Comparison of ENCODE assay signal across 17 cellular contexts in the genomic region with DNA sequence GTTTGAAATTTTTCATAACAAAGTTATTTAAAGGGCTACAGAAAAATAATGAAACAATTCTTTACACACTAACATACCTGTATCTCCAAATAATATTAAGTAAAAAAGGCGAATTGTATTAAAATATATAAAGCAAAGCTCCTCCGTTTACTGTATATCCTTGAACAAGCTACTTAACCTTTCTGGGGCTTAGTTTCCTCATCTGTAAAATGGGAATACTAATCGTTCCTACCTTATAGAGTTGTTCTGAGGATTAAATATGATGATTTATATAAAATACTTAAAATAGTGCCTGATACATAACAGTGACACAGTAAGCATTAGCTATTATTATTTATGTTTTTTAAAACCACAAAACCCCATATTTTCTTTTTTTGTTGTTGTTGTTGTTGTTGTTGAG. TPM values are rescaled to one million over a fixed set of nuclear protein-coding genes. Genes with fewer than 3 reads are reported as not detected.
DNase-seq lines count a peak whose midpoint lies in the region; ATAC-seq, FAIRE-seq and TF ChIP-seq lines count a peak whose summit lies in the region.
"Had no signal": no experiment of that assay in that cellular context is flagged by ENCODE, and none has a peak within 500 bp of the region (broad histone marks: within the 10 kb centered on the region; RNA-seq: fewer than 3 reads in every experiment).

No MANE protein-coding gene starts in this region.

- no peaks in the 10 kb centered on the region for H3K27me3 ChIP-seq in heart right ventricle
- no peaks in the 10 kb centered on the region for H3K27me3 ChIP-seq in K562 (ENCODE audit: control insufficient read depth in 2 of 2, insufficient read depth in 2 of 2, low read length in 2 of 2)
- no peaks in the 10 kb centered on the region for H3K27me3 ChIP-seq in esophagus muscularis mucosa
- H3K27me3 ChIP-seq in tibial artery: no peaks in the 10 kb centered on the region
- H3K27me3 ChIP-seq: BLaER1 had no signal

- POLR2A ChIA-PET in K562 (lab: Yijun Ruan, JAX): interaction anchor here (0.6 to 8.4 kb wide), 2 partner anchors 10 to 470 kb away, joined by 3 to 78 read pairs; partner anchors contain the start of gene SLC25A12

- DNase-seq in heart right ventricle: no peak
- no peak for DNase-seq in left cardiac atrium
- DNase-seq in K562 (ENCODE audit: extremely low read depth in 1 of 4, low spot score in 3 of 4): no peak
- DNase-seq in esophagus muscularis mucosa (ENCODE audit: extremely low spot score): no peak
- DNase-seq in tibial artery: no peak
- DNase-seq in NCI-H1105 treated with DMSO at 0.1 percent for 48 hours (lab: John Stamatoyannopoulos, UW): no peak
- DNase-seq: 8988T; CD4-positive, alpha-beta memory T cell; DMS153; DMS79; GDM1; GM23248 had no signal

- intact Hi-C loops in heart right ventricle (cut with DNase I) (no loop called here), left cardiac atrium (cut with DNase I) (no loop called here), K562 (cut with micrococcal nuclease) (no loop called here), esophagus muscularis mucosa (cut with DNase I) (loop anchor here (5.0 kb wide), 1 partner anchor 42 kb away; the partner anchor contains the start of gene HAT1), tibial artery (cut with DNase I; ENCODE audit: low total_unique reads) (loop anchor here (5.0 kb wide), 1 partner anchor 42 kb away; the partner anchor contains the start of gene HAT1)

- peak overlapping the region in 7 of 10 donors; percentile 56 to 81 (median 74) for H3K27ac ChIP-seq in heart right ventricle
- no peak overlapping the region for H3K27ac ChIP-seq in K562 (ENCODE audit: extremely low read depth, low read depth, low read length)
- H3K27ac ChIP-seq in esophagus muscularis mucosa (replicated peaks in 1 of 4): peak overlapping the region; percentile 73 to 81 (median 78)
- peak overlapping the region; percentile 74 to 76 for H3K27ac ChIP-seq in tibial artery
- H3K27ac ChIP-seq: BLaER1, GM23248 had no signal

- 92 to 95% methylated on average over 3 of the region's 3 CpGs for WGBS in heart right ventricle, 2 donors
- 65% methylated on average over 3 of the region's 3 CpGs for WGBS in K562 (ENCODE audit: insufficient coverage, low coverage, missing lambda C conversion rate)
- WGBS in esophagus muscularis mucosa: 90% methylated on average over 3 of the region's 3 CpGs

- H3K36me3 ChIP-seq in heart right ventricle (peaks cover 0 to 11% (median 0%) of the 10 kb centered on the region in 9 donors), K562 (ENCODE audit: control insufficient read depth, insufficient read depth, low read length) (no peaks in the 10 kb centered on the region), esophagus muscularis mucosa (no peaks in the 10 kb centered on the region), tibial artery (no peaks in the 10 kb centered on the region)
- H3K36me3 ChIP-seq: HAP-1 had no signal

- no peak overlapping the region for H3K9ac ChIP-seq in K562 (ENCODE audit: insufficient read depth in 1 of 2, low read depth in 2 of 2, low read length in 2 of 2)
- H3K9ac ChIP-seq: BLaER1, GM23248 had no signal

- no peak overlapping the region for H2AFZ ChIP-seq in K562 (ENCODE audit: low read depth, low read length)
- H2AFZ ChIP-seq: GM23248 had no signal

- TF ChIP-seq RAD21 in K562 (CRISPR knock-in tag; conservative IDR thresholded peaks at IDR 0.05 in 1 of 2, IDR thresholded peaks at IDR 0.05 in 1 of 2): no peak

- H3K79me2 ChIP-seq in K562 (ENCODE audit: control insufficient read depth, insufficient read depth, low read length): peaks cover 10% of the 10 kb centered on the region

- no TSS peak for BruUV-seq in K562 (replicated peaks; lab: Mats Ljungman, UMichigan)

- H3K4me1 ChIP-seq in heart right ventricle: peaks cover 5 to 65% (median 37%) of the 10 kb centered on the region in 9 donors
- H3K4me1 ChIP-seq in K562 (replicated peaks in 1 of 2; ENCODE audit: control insufficient read depth in 2 of 2, insufficient read depth in 2 of 2, low read length in 2 of 2): peaks cover 0 to 15% of the 10 kb centered on the region in 2 experiments; a peak in 3 of 5 replicates
- peaks cover 26 to 69% (median 55%) of the 10 kb centered on the region in 4 donors for H3K4me1 ChIP-seq in esophagus muscularis mucosa
- peaks cover 0 to 61% (median 24%) of the 10 kb centered on the region in 4 donors for H3K4me1 ChIP-seq in tibial artery
- H3K4me1 ChIP-seq: BLaER1, HAP-1 had no signal

- TF ChIP-seq CTCF in heart right ventricle (IDR thresholded peaks at IDR 0.05): no peak
- TF ChIP-seq CTCF in K562 (IDR thresholded peaks at IDR 0.05 in 2 of 3, conservative IDR thresholded peaks at IDR 0.05 in 1 of 3; ENCODE audit: insufficient read depth in 2 of 3, low read depth in 1 of 3, low read length in 3 of 3): no peak
- TF ChIP-seq CTCF in esophagus muscularis mucosa (IDR thresholded peaks at IDR 0.05): no peak
- no peak for TF ChIP-seq CTCF in tibial artery (IDR thresholded peaks at IDR 0.05)

- H3K9me1 ChIP-seq in K562 (ENCODE audit: control insufficient read depth, insufficient read depth, low read length): no peaks in the 10 kb centered on the region

- in situ Hi-C loops in K562 (cut with MboI): no loop called here

- no peak for ATAC-seq in heart right ventricle
- ATAC-seq in left cardiac atrium: no peak
- ATAC-seq in K562: no peak
- no peak for ATAC-seq in HG03354 (IDR thresholded peaks at IDR 0.05; ENCODE audit: poor library complexity, severe bottlenecking, unreplicated experiment)

- no peak overlapping the region for H3K4me3 ChIP-seq in heart right ventricle
- no peak overlapping the region for H3K4me3 ChIP-seq in K562
- H3K4me3 ChIP-seq in esophagus muscularis mucosa: no peak overlapping the region
- no peak overlapping the region for H3K4me3 ChIP-seq in tibial artery
- H3K4me3 ChIP-seq: BLaER1, GM23248, HAP-1 had no signal

- H4K20me1 ChIP-seq in K562 (replicated peaks; ENCODE audit: control insufficient read depth, insufficient read depth, low read length): no peaks in the 10 kb centered on the region
- H4K20me1 ChIP-seq: BLaER1 had no signal

- no peak for FAIRE-seq in K562 (lab: Jason Lieb, UNC)
- FAIRE-seq: GM12892, GM18507 had no signal

- H3K9me3 ChIP-seq in heart right ventricle (no peaks in the 10 kb centered on the region), K562 (replicated peaks; ENCODE audit: control insufficient read depth, insufficient read depth, low read depth, low read length) (no peaks in the 10 kb centered on the region), esophagus muscularis mucosa (no peaks in the 10 kb centered on the region), tibial artery (no peaks in the 10 kb centered on the region)
- H3K9me3 ChIP-seq: BLaER1, HAP-1 had no signal

- H3K4me2 ChIP-seq in K562 (ENCODE audit: insufficient read depth, low read length): no peak overlapping the region
- H3K4me2 ChIP-seq: BLaER1 had no signal

- TF ChIP-seq EP300 in K562 (IDR thresholded peaks at IDR 0.05; ENCODE audit: low read length) (no peak), esophagus muscularis mucosa (IDR thresholded peaks at IDR 0.05) (no peak)

- CTCF ChIA-PET in K562 (lab: Yijun Ruan, JAX; ENCODE audit: low intra/inter-chr PET ratio): no interaction called here

- TF ChIP-seq POLR2A in K562 (conservative IDR thresholded peaks at IDR 0.05) (no peak), esophagus muscularis mucosa (IDR thresholded peaks at IDR 0.05; ENCODE audit: low read depth) (no peak)

RNA-seq across cellular contexts. Expression of gene SLC25A12, which starts 13.3 kb away (rescaled TPM):
- total RNA-seq in heart right ventricle (100 to 1,000 TPM in 9 of 10 donors, 10 to 100 TPM in 1; 86.4 to 169 (median 123) TPM), left cardiac atrium (100 to 1,000 TPM in 1 of 2 donors, 10 to 100 TPM in 1; 65.6 to 101 TPM), K562 (2014; rRNA removed) (13.5 and 17.5 TPM in 2 replicates), K562 (2014; rRNA removed; fragmentation: Illumina TruSeq; extraction: Trizol) (23.8 and 24.6 TPM in 2 replicates), K562 (2015; rRNA removed; fragmentation: Illumina TruSeq; extraction: Trizol) (22.6 and 22.7 TPM in 2 replicates), K562 (2021) (20.5 and 21.3 TPM in 2 replicates), esophagus muscularis mucosa (10 to 100 TPM; 52.2 to 68.9 (median 63.6) TPM)
- polyA plus RNA-seq in heart right ventricle (10 to 100 TPM; 37.5 to 37.6 TPM), K562 (2011; rRNA removed) (27.1 and 36.5 TPM in 2 replicates), K562 (2014; fragmentation: Illumina TruSeq; extraction: Trizol) (20.3 and 21.7 TPM in 2 replicates), K562 (2014; fragmentation: Nextera tagmentation; extraction: Ambion mirVana) (10 to 100 TPM; 18.3 to 31.5 TPM), K562 (2014; rRNA removed) (17.6 and 23.2 TPM in 2 replicates)
- 36.2 and 70.5 TPM in 2 replicates for total RNA-seq in K562 (2011; cell fraction: chromatin; rRNA removed; ENCODE audit: low replicate concordance)
- total RNA-seq in K562 (2011; cell fraction: nucleolus; rRNA removed): 12.8 and 19.2 TPM in 2 replicates
- 30.2 and 31.1 TPM in 2 replicates for total RNA-seq in K562 (2011; cell fraction: nucleoplasm; rRNA removed)
- polyA plus RNA-seq in K562 (2011; cell fraction: cytosol; rRNA removed): 14.3 and 17.6 TPM in 2 replicates
- polyA plus RNA-seq in K562 (2011; cell fraction: nucleus; rRNA removed): 33.7 and 36.3 TPM in 2 replicates
- polyA plus RNA-seq in K562 (2012): 14.2 and 15.0 TPM in 2 replicates
- 41.6 and 43.3 TPM in 2 replicates for polyA minus RNA-seq in K562 (2011; rRNA and poly(A)+ RNA removed)
- 12.9 and 19.3 TPM in 2 replicates for polyA minus RNA-seq in K562 (2011; cell fraction: cytosol; rRNA and poly(A)+ RNA removed)
- polyA minus RNA-seq in K562 (2011; cell fraction: nucleus; rRNA and poly(A)+ RNA removed): 17.6 and 21.2 TPM in 2 replicates

RNA-seq across cellular contexts. Expression of gene HAT1, which starts 41.5 kb away (rescaled TPM):
- total RNA-seq in heart right ventricle (10 to 100 TPM; 25.0 to 45.5 (median 36.6) TPM), left cardiac atrium (10 to 100 TPM; 32.2 to 37.4 TPM), K562 (2014; rRNA removed) (104 and 125 TPM in 2 replicates), K562 (2014; rRNA removed; fragmentation: Illumina TruSeq; extraction: Trizol) (216 and 262 TPM in 2 replicates), K562 (2015; rRNA removed; fragmentation: Illumina TruSeq; extraction: Trizol) (159 and 171 TPM in 2 replicates), K562 (2021) (148 and 162 TPM in 2 replicates), esophagus muscularis mucosa (10 to 100 TPM; 21.8 to 39.4 (median 24.6) TPM)
- polyA plus RNA-seq in heart right ventricle (10 to 100 TPM in 1 of 2 donors, 1 to 10 TPM in 1; 6.2 to 40.1 TPM), K562 (2011; rRNA removed) (176 and 298 TPM in 2 replicates), K562 (2014; fragmentation: Illumina TruSeq; extraction: Trizol) (243 and 269 TPM in 2 replicates), K562 (2014; fragmentation: Nextera tagmentation; extraction: Ambion mirVana) (100 to 1,000 TPM; 369 to 384 TPM), K562 (2014; rRNA removed) (217 and 244 TPM in 2 replicates)
- 45.2 and 99.1 TPM in 2 replicates for total RNA-seq in K562 (2011; cell fraction: chromatin; rRNA removed; ENCODE audit: low replicate concordance)
- 30.7 and 34.7 TPM in 2 replicates for total RNA-seq in K562 (2011; cell fraction: nucleolus; rRNA removed)
- 57.9 and 59.7 TPM in 2 replicates for total RNA-seq in K562 (2011; cell fraction: nucleoplasm; rRNA removed)
- 44.8 and 95.3 TPM in 2 replicates for polyA plus RNA-seq in K562 (2011; cell fraction: cytosol; rRNA removed)
- 22.2 and 34.5 TPM in 2 replicates for polyA plus RNA-seq in K562 (2011; cell fraction: nucleus; rRNA removed)
- polyA plus RNA-seq in K562 (2012): 157 and 173 TPM in 2 replicates
- polyA minus RNA-seq in K562 (2011; rRNA and poly(A)+ RNA removed): 190 and 212 TPM in 2 replicates
- polyA minus RNA-seq in K562 (2011; cell fraction: cytosol; rRNA and poly(A)+ RNA removed): 43.4 and 67.5 TPM in 2 replicates
- polyA minus RNA-seq in K562 (2011; cell fraction: nucleus; rRNA and poly(A)+ RNA removed): 25.4 and 46.1 TPM in 2 replicates

Comparison
In these comparisons a context has a peak if more than half of its experiments do, and no peak if none do; other contexts are left out.
1. intact Hi-C loops: an anchor here in esophagus muscularis mucosa (5.0 kb wide) and tibial artery (5.0 kb wide); none called in heart right ventricle, left cardiac atrium and K562.